Comparison of ENCODE assay signal across 8 cellular contexts in the genomic region with DNA sequence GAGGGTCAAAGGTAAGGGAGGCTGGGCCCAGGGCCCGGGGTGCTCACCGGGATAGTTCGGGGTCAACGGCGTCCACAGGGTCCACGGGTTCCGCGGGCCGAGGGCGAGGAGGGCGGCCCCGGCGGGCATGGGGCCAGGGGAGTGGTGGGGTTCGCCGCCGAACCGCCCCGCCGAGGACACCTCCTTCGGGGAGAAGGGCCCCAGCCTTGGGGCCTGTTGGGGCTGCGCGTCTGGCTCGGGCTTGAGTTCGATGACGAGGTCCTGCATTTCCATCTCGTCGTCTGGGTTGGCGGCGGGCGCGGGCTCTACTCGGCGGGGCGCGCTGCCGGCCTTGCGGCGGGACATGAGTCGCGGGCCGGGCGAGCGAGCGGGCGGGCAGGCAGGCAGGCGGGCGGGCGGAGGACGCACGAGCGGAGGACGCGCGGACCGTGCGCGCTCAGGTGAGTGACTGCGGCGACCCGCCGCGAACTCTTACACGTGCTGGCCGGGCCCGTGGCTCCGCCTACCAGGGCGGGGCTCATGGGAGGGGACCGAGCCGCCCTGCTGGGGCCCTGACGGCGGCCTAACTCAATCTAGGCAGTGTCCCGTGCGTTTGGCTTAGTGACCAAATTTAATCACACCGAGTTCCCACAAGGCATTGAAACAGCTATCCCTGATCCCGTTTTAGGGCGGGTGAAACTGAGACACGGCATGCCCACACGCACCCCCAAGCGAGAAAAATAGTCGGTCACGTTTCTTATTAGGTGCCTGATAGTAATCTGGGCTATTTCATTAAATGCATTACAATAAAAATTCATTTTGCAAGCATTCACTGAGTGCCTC. TPM values are rescaled to one million over a fixed set of nuclear protein-coding genes. Genes with fewer than 3 reads are reported as not detected.
DNase-seq lines count a peak whose midpoint lies in the region; FAIRE-seq and TF ChIP-seq lines count a peak whose summit lies in the region.

ZNF296 (minus strand) TSS at position 450 of the 822 bp plus-strand sequence; CDS start at position 345, 105 bp downstream.

- H4K8ac ChIP-seq in H9 (replicated peaks; ENCODE audit: insufficient read length, low read depth, low read length): no peak within 1 kb of the TSS

- peaks cover 33 to 42% of the 10 kb centered on the region in 2 experiments for H3K4me1 Mint-ChIP-seq in H9

- H3K9me3 Mint-ChIP-seq in H9: no peaks in the 10 kb centered on the region; a peak in 1 of 5 replicates

- H3K36me3 Mint-ChIP-seq in H9 (ENCODE audit: insufficient read depth in 1 of 3, low read depth in 3 of 3): peaks cover 7 to 27% (median 23%) of the 10 kb centered on the region in 3 experiments; a peak in 6 of 7 replicates

- no peak within 1 kb of the TSS for H2AK5ac ChIP-seq in H9 (ENCODE audit: insufficient read length, low read length)

- peak within 1 kb of the TSS; percentile 79 for H3K4me2 ChIP-seq in H9 (ENCODE audit: insufficient read depth, insufficient read length, low read length)

- no peaks in the 10 kb centered on the region for H4K20me1 ChIP-seq in H9 (ENCODE audit: control insufficient read depth, insufficient read depth, insufficient read length)

- H3K9me3 ChIP-seq in H9 (ENCODE audit: control insufficient read depth, low read depth, low read length) (no peaks in the 10 kb centered on the region), WERI-Rb-1 (ENCODE audit: severe bottlenecking) (no peaks in the 10 kb centered on the region)

- no peak within 1 kb of the TSS for H3K56ac ChIP-seq in H9 (ENCODE audit: insufficient read length, low read depth, low read length)

- no peak within 1 kb of the TSS for H3K23ac ChIP-seq in H9 (ENCODE audit: insufficient read length, low read depth, low read length)

- H3K27ac ChIP-seq in H9 (ENCODE audit: insufficient read length, low read depth, low read length): no peak within 1 kb of the TSS
- peak within 1 kb of the TSS; percentile 45; the same call in 1 of the 2 replicates for H3K27ac ChIP-seq in WERI-Rb-1

- H2BK20ac ChIP-seq in H9 (ENCODE audit: low read depth, low read length, poor library complexity, severe bottlenecking): no peak within 1 kb of the TSS

- peak within 1 kb of the TSS; percentile 95 to 97 (median 97) for H3K27ac Mint-ChIP-seq in H9

- no peak within 1 kb of the TSS for H4K91ac ChIP-seq in H9 (ENCODE audit: insufficient read length, low read depth, low read length)

- no peak within 1 kb of the TSS for H3K14ac ChIP-seq in H9 (ENCODE audit: insufficient read depth, low read length)

- WGBS in H9 (ENCODE audit: extremely low coverage, insufficient read length, low lambda C conversion rate): no CpG with 5 or more reads among the region's 81 CpGs

- no peaks in the 10 kb centered on the region for H3K27me3 ChIP-seq in H9 (ENCODE audit: insufficient read depth, low read length)
- H3K27me3 ChIP-seq in WERI-Rb-1 (ENCODE audit: insufficient read depth, low read depth, severe bottlenecking): no peaks in the 10 kb centered on the region
- H3K27me3 ChIP-seq in bronchial epithelial cell (ENCODE audit: control insufficient read depth, insufficient read depth, low read length): no peaks in the 10 kb centered on the region

- peaks cover 5% of the 10 kb centered on the region; the same call in 1 of the 2 replicates for H3K79me2 ChIP-seq in H9 (ENCODE audit: insufficient read depth, low read length)

- H2BK15ac ChIP-seq in H9 (ENCODE audit: low read depth, low read length): no peak within 1 kb of the TSS

- FAIRE-seq in bronchial epithelial cell (lab: Jason Lieb, UNC): no peak

- H3K18ac ChIP-seq in H9 (ENCODE audit: insufficient read length, low read depth, low read length): no peak within 1 kb of the TSS

- no peak within 1 kb of the TSS for H2BK120ac ChIP-seq in H9 (ENCODE audit: low read depth, low read length, poor library complexity, severe bottlenecking)

- peak within 1 kb of the TSS; percentile 53 for H3K9ac ChIP-seq in H9 (ENCODE audit: extremely low read depth, insufficient read length, low read length)

- H2AFZ ChIP-seq in H9 (ENCODE audit: low read length): no peak within 1 kb of the TSS

- H3K4ac ChIP-seq in H9 (ENCODE audit: low read depth, low read length): no peak within 1 kb of the TSS

- no peaks in the 10 kb centered on the region for H3K79me1 ChIP-seq in H9 (ENCODE audit: insufficient read depth, low read depth, low read length, poor library complexity, severe bottlenecking)

- peak within 1 kb of the TSS; percentile 82 to 92 for H3K4me3 Mint-ChIP-seq in H9

- TF ChIP-seq CTCF in H9 (conservative IDR thresholded peaks at IDR 0.05): no peak
- TF ChIP-seq CTCF in WERI-Rb-1 (IDR thresholded peaks at IDR 0.05; ENCODE audit: low read depth, low read length): no peak
- TF ChIP-seq CTCF in bronchial epithelial cell (IDR thresholded peaks at IDR 0.05; ENCODE audit: insufficient read depth, low read length, severe bottlenecking): no peak

- DNase-seq in GDM1 (lab: John Stamatoyannopoulos, UW) (peak; percentile 62), H9 (peak; percentile 91), NCI-H1105 treated with DMSO at 0.1 percent for 48 hours (lab: John Stamatoyannopoulos, UW) (peak; percentile 68), WERI-Rb-1 (no peak), bronchial epithelial cell (ENCODE audit: low read depth) (peak; percentile 51), kidney tubule cell (ENCODE audit: low spot score) (peak; percentile 79), A172 (ENCODE audit: low spot score) (no peak)
- peak; percentile 85 for DNase-seq in stimulated activated CD4-positive, alpha-beta T cell treated with anti-CD3 and anti-CD28 coated beads, Interleukin-4, amount 100 ng/mL, for 1 hour

- H3K23me2 ChIP-seq in H9 (ENCODE audit: insufficient read length, low read depth, low read length, poor library complexity, severe bottlenecking): peaks cover 20% of the 10 kb centered on the region

- peaks cover 10% of the 10 kb centered on the region; the same call in 1 of the 2 replicates for H3K4me1 ChIP-seq in H9 (ENCODE audit: insufficient read depth, low read length)

- no peak within 1 kb of the TSS for H4K5ac ChIP-seq in H9 (ENCODE audit: insufficient read length, low read depth, low read length)

- no peaks in the 10 kb centered on the region for H3K27me3 Mint-ChIP-seq in H9 (ENCODE audit: low read depth)

- no peak within 1 kb of the TSS for H3T11ph ChIP-seq in H9 (ENCODE audit: low read length)

- H3K4me3 ChIP-seq in WERI-Rb-1 (ENCODE audit: low read depth, low read length) (no peak within 1 kb of the TSS), bronchial epithelial cell (ENCODE audit: low read depth, low read length) (peak within 1 kb of the TSS; percentile 84)

- peaks cover 7% of the 10 kb centered on the region for H3K36me3 ChIP-seq in WERI-Rb-1
- H3K36me3 ChIP-seq in bronchial epithelial cell (ENCODE audit: control insufficient read depth, insufficient read depth, low read length): peaks cover 9% of the 10 kb centered on the region

- H2BK12ac ChIP-seq in H9 (ENCODE audit: insufficient read length, low read depth, low read length): no peak within 1 kb of the TSS

- H2BK5ac ChIP-seq in H9 (ENCODE audit: insufficient read length, low read length): no peak within 1 kb of the TSS

RNA-seq across cellular contexts. Expression of gene ZNF296, which starts in this region (rescaled TPM):
- total RNA-seq in H9 (2021) (14.3 and 14.8 TPM in 2 replicates), bronchial epithelial cell (under 0.01 and 0.51 TPM in 2 replicates)
- total RNA-seq in A172 (2014; rRNA removed; shearing (Covaris generic)): 0.19 TPM in 1 of 2 replicates, not detected in the other

Comparison
In these comparisons a context has a peak if more than half of its experiments do, and no peak if none do; other contexts are left out.
1. RNA of gene ZNF296 (total RNA-seq): 14.3 to 14.8 TPM in H9; under 0.01 to 0.51 TPM in bronchial epithelial cell and 0.19 TPM in A172; every median in the first group is over 10 times any median in the second.
2. Peak in DNase-seq and H3K4me3 ChIP-seq in bronchial epithelial cell; RNA of the gene not detected or under 1 TPM.
3. DNase-seq: peak in GDM1 (single experiment), H9 (single experiment), NCI-H1105 treated with DMSO at 0.1 percent for 48 hours (single experiment), kidney tubule cell (single experiment) and stimulated activated CD4-positive, alpha-beta T cell treated with anti-CD3 and anti-CD28 coated beads, Interleukin-4, amount 100 ng/mL, for 1 hour (single experiment); none in WERI-Rb-1 (single experiment) and A172 (single experiment).